In genomic region chr22:30211124-30211820, GRCh38 we compare ENCODE assay signal across 19 cellular contexts. TPM values are rescaled to one million over a fixed set of nuclear protein-coding genes. Genes with fewer than 3 reads are reported as not detected.
DNase-seq lines count a peak whose midpoint lies in the region; ATAC-seq and TF ChIP-seq lines count a peak whose summit lies in the region.
"Had no signal": no experiment of that assay in that cellular context is flagged by ENCODE, and none has a peak within 500 bp of the region (broad histone marks: within the 10 kb centered on the region; RNA-seq: fewer than 3 reads in every experiment).

No MANE protein-coding gene starts in this region.

- H3K4me1 Mint-ChIP-seq in activated CD4-positive, alpha-beta T cell treated with anti-CD3 and anti-CD28 coated beads, Interleukin-2, amount 10 ng/mL, durations not matched to agents 24 days and 14 days: peaks cover 49% of the 10 kb centered on the region

- H3K27ac Mint-ChIP-seq in activated CD4-positive, alpha-beta T cell treated with anti-CD3 and anti-CD28 coated beads, Interleukin-2, amount 10 ng/mL, durations not matched to agents 24 days and 14 days: peak overlapping the region; percentile 4
- H3K27ac Mint-ChIP-seq: naive thymus-derived CD4-positive, alpha-beta T cell had no signal

- H4K8ac ChIP-seq in mesenchymal stem cell (ENCODE audit: low read length): peak overlapping the region; percentile 76

- TF ChIP-seq CTCF in RWPE2 (IDR thresholded peaks at IDR 0.05; ENCODE audit: poor library complexity, severe bottlenecking): no peak
- TF ChIP-seq CTCF in stomach (IDR thresholded peaks at IDR 0.05): no peak
- TF ChIP-seq CTCF in MM.1S (IDR thresholded peaks at IDR 0.05; ENCODE audit: low read length): no peak

- no peaks in the 10 kb centered on the region for H4K20me1 ChIP-seq in MM.1S (ENCODE audit: insufficient read depth, low read length)

- no peak overlapping the region for H3K23ac ChIP-seq in mesenchymal stem cell (ENCODE audit: low read length in 2 of 2)

- intact Hi-C loops in activated CD4-positive, alpha-beta T cell treated with anti-CD3 and anti-CD28 coated beads, Interleukin-2, amount 10 ng/mL, durations not matched to agents 24 days and 14 days (cut with micrococcal nuclease): no loop called here
- intact Hi-C loops in stomach (cut with DNase I; ENCODE audit: low total_unique reads): no loop called here
- intact Hi-C loops in sciatic nerve (cut with DNase I): no loop called here

- H2BK120ac ChIP-seq in mesenchymal stem cell (ENCODE audit: low read depth, low read length): no peak overlapping the region

- ATAC-seq in RWPE2 (ENCODE audit: low read depth): no peak
- ATAC-seq in sciatic nerve: no peak
- ATAC-seq: activated CD4-positive, CD25-positive, alpha-beta regulatory T cell treated with anti-CD3 and anti-CD28 coated beads, Interleukin-2, amount 50 U/mL, for 24 hours; naive thymus-derived CD4-positive, alpha-beta T cell had no signal

- peak overlapping the region; percentile 99 for H2AK5ac ChIP-seq in mesenchymal stem cell (ENCODE audit: low read length, severe bottlenecking)

- no peaks in the 10 kb centered on the region for H3K79me2 ChIP-seq in MM.1S (ENCODE audit: low read length)

- H3K4me1 ChIP-seq in RWPE2 (ENCODE audit: insufficient read depth, poor library complexity, severe bottlenecking) (peaks cover 46% of the 10 kb centered on the region), mesenchymal stem cell (ENCODE audit: control insufficient read depth, insufficient read depth, low read depth, low read length) (peaks cover 47% of the 10 kb centered on the region), stomach (peaks cover 24 to 75% (median 27%) of the 10 kb centered on the region in 4 donors), MM.1S (ENCODE audit: low read length) (no peaks in the 10 kb centered on the region)

- H3K27ac ChIP-seq in RWPE2 (ENCODE audit: poor library complexity, severe bottlenecking) (peak overlapping the region; percentile 76), mesenchymal stem cell (ENCODE audit: low read length, poor library complexity, severe bottlenecking) (peak overlapping the region; percentile 91), stomach (peak overlapping the region in 4 of 5 donors; percentile 79 to 81 (median 80)), MM.1S (ENCODE audit: low read length) (no peak overlapping the region)

- H2BK15ac ChIP-seq in mesenchymal stem cell (ENCODE audit: low read depth, poor library complexity, severe bottlenecking): peak overlapping the region; percentile 37

- no peaks in the 10 kb centered on the region for H3K36me3 ChIP-seq in RWPE2 (ENCODE audit: low read depth)
- no peaks in the 10 kb centered on the region for H3K36me3 ChIP-seq in mesenchymal stem cell (ENCODE audit: control insufficient read depth in 1 of 2, insufficient read depth in 2 of 2, low read depth in 1 of 2, low read length in 2 of 2)
- no peaks in the 10 kb centered on the region for H3K36me3 ChIP-seq in stomach
- no peaks in the 10 kb centered on the region for H3K36me3 ChIP-seq in MM.1S (replicated peaks; ENCODE audit: insufficient read depth, low read length)
- H3K36me3 ChIP-seq: adrenal gland had no signal

- no peak for TF ChIP-seq POLR2A in stomach (IDR thresholded peaks at IDR 0.05)

- peak overlapping the region; percentile 6 to 92 for H3K18ac ChIP-seq in mesenchymal stem cell (ENCODE audit: low read depth in 1 of 2, low read length in 2 of 2)

- H3K9me3 Mint-ChIP-seq in activated CD4-positive, alpha-beta T cell treated with anti-CD3 and anti-CD28 coated beads, Interleukin-2, amount 10 ng/mL, durations not matched to agents 24 days and 14 days: no peaks in the 10 kb centered on the region
- H3K9me3 Mint-ChIP-seq: activated T-helper 2 cell treated with anti-CD3 and anti-CD28 coated beads, Interferon-gamma antibody, Interleukin-2, Interleukin-4, amounts not matched to agents 10 μg/mL and 5 μg/mL and 100 μg/mL, durations not matched to agents 14 hours and 24 hours and 36 hours had no signal

- H3K79me1 ChIP-seq in mesenchymal stem cell (replicated peaks; ENCODE audit: low read length, poor library complexity, severe bottlenecking): no peaks in the 10 kb centered on the region

- H3K4me3 ChIP-seq in RWPE2 (ENCODE audit: severe bottlenecking): no peak overlapping the region
- no peak overlapping the region for H3K4me3 ChIP-seq in mesenchymal stem cell (ENCODE audit: insufficient read depth in 1 of 2, low read depth in 1 of 2, low read length in 2 of 2)
- H3K4me3 ChIP-seq in stomach: no peak overlapping the region
- H3K4me3 ChIP-seq in MM.1S (ENCODE audit: low read length): no peak overlapping the region
- H3K4me3 ChIP-seq: adrenal gland, testis had no signal

- no peaks in the 10 kb centered on the region for H3K36me3 Mint-ChIP-seq in activated CD4-positive, alpha-beta T cell treated with anti-CD3 and anti-CD28 coated beads, Interleukin-2, amount 10 ng/mL, durations not matched to agents 24 days and 14 days (ENCODE audit: low read depth)
- H3K36me3 Mint-ChIP-seq: naive thymus-derived CD4-positive, alpha-beta T cell had no signal

- peak overlapping the region in 1 of 2 experiments; percentile 82 for H3K14ac ChIP-seq in mesenchymal stem cell (ENCODE audit: low read length in 2 of 2)

- H3K27me3 ChIP-seq in RWPE2 (ENCODE audit: insufficient read depth, poor library complexity, severe bottlenecking) (no peaks in the 10 kb centered on the region), mesenchymal stem cell (ENCODE audit: control insufficient read depth in 1 of 2, insufficient read depth in 1 of 2, low read length in 2 of 2) (peaks cover 0 to 11% of the 10 kb centered on the region in 2 experiments), stomach (no peaks in the 10 kb centered on the region), MM.1S (replicated peaks; ENCODE audit: insufficient read depth, low read length) (peaks cover 38% of the 10 kb centered on the region)
- H3K27me3 ChIP-seq: adrenal gland, testis had no signal

- peak overlapping the region; percentile 48 for H2BK5ac ChIP-seq in mesenchymal stem cell (ENCODE audit: low read depth, low read length, poor library complexity, severe bottlenecking)

- no peaks in the 10 kb centered on the region for H3K27me3 Mint-ChIP-seq in activated CD4-positive, alpha-beta T cell treated with anti-CD3 and anti-CD28 coated beads, Interleukin-2, amount 10 ng/mL, durations not matched to agents 24 days and 14 days
- H3K27me3 Mint-ChIP-seq: naive thymus-derived CD4-positive, alpha-beta T cell had no signal

- no peak overlapping the region for H3K4me3 Mint-ChIP-seq in activated CD4-positive, alpha-beta T cell treated with anti-CD3 and anti-CD28 coated beads, Interleukin-2, amount 10 ng/mL, durations not matched to agents 24 days and 14 days
- H3K4me3 Mint-ChIP-seq: naive thymus-derived CD4-positive, alpha-beta T cell had no signal

- TF ChIP-seq EP300 in stomach (IDR thresholded peaks at IDR 0.05): no peak

- no peak for DNase-seq in activated CD4-positive, alpha-beta T cell treated with anti-CD3 and anti-CD28 coated beads, Interleukin-2, amount 10 ng/mL, durations not matched to agents 24 days and 14 days
- DNase-seq in activated CD4-positive, alpha-beta T cell treated with anti-CD3 and anti-CD28 coated beads for 1 hour: no peak
- no peak for DNase-seq in RWPE2 (ENCODE audit: low spot score)
- DNase-seq in mesenchymal stem cell: no peak
- no peak for DNase-seq in stomach
- no peak for DNase-seq in GOT3 (lab: John Stamatoyannopoulos, UW)
- no peak for DNase-seq in sciatic nerve (ENCODE audit: low spot score)
- DNase-seq in MM.1S: no peak
- DNase-seq: adrenal gland; DMS53; effector CD8-positive, alpha-beta T cell; glutamatergic neuron; naive thymus-derived CD4-positive, alpha-beta T cell; NCI-H146; Right ventricle myocardium superior had no signal

- WGBS in mesenchymal stem cell: 95% methylated on average over 15 of the region's 18 CpGs
- 92 to 95% (median 93%) methylated on average over 18 of the region's 18 CpGs for WGBS in stomach, 5 donors

- peak overlapping the region; percentile 12 to 100 for H2BK12ac ChIP-seq in mesenchymal stem cell (ENCODE audit: low read length in 2 of 2)

- H3K4me2 ChIP-seq in mesenchymal stem cell (ENCODE audit: low read length, poor library complexity, severe bottlenecking) (no peak overlapping the region), MM.1S (ENCODE audit: low read depth, low read length) (no peak overlapping the region)

- no peaks in the 10 kb centered on the region for H3K9me2 ChIP-seq in MM.1S (replicated peaks; ENCODE audit: insufficient read depth, low read length)

- H3F3A ChIP-seq in MM.1S (ENCODE audit: insufficient read depth, low read length): no peaks in the 10 kb centered on the region

- peak overlapping the region in 1 of 2 experiments; percentile 62 for H3K4ac ChIP-seq in mesenchymal stem cell (ENCODE audit: low read depth in 1 of 2, low read length in 2 of 2)

- no peak overlapping the region for H2AFZ ChIP-seq in mesenchymal stem cell (ENCODE audit: low read depth, low read length)
- no peak overlapping the region for H2AFZ ChIP-seq in MM.1S (ENCODE audit: low read length)

- H3K9ac ChIP-seq in mesenchymal stem cell (ENCODE audit: low read length) (no peak overlapping the region), MM.1S (ENCODE audit: low read length) (no peak overlapping the region)

- H4K91ac ChIP-seq in mesenchymal stem cell (ENCODE audit: low read length): peak overlapping the region; percentile 67

- no peaks in the 10 kb centered on the region for H3K9me3 ChIP-seq in RWPE2 (ENCODE audit: severe bottlenecking)
- no peaks in the 10 kb centered on the region for H3K9me3 ChIP-seq in mesenchymal stem cell (ENCODE audit: control insufficient read depth, low read length)
- no peaks in the 10 kb centered on the region for H3K9me3 ChIP-seq in stomach
- H3K9me3 ChIP-seq in MM.1S (replicated peaks; ENCODE audit: insufficient read depth, low read length): no peaks in the 10 kb centered on the region
- H3K9me3 ChIP-seq: adrenal gland, testis had no signal

RNA-seq across cellular contexts. Expression of gene LIF, which starts 35.3 kb away (rescaled TPM):
- 509 and 511 TPM in 2 replicates for total RNA-seq in activated CD4-positive, alpha-beta T cell treated with anti-CD3 and anti-CD28 coated beads, Interleukin-2, amount 10 ng/mL, durations not matched to agents 24 days and 14 days
- polyA plus RNA-seq in mesenchymal stem cell (2013, experiment 1 of 2): 10.2 TPM
- polyA plus RNA-seq in mesenchymal stem cell (2013, experiment 2 of 2): 9.7 TPM
- total RNA-seq in stomach: 1 to 10 TPM in 3 of 5 donors, not detected in 2; 2.0 to 2.4 (median 2.3) TPM
- 1 to 10 TPM in 2 of 3 donors, under 1 TPM in 1; 0.35 to 5.0 (median 1.4) TPM for polyA plus RNA-seq in stomach
- 3.2 TPM for total RNA-seq in sciatic nerve
- polyA plus RNA-seq: naive thymus-derived CD4-positive, alpha-beta T cell had no signal

RNA-seq across cellular contexts. Expression of gene OSM, which starts 55.4 kb away (rescaled TPM):
- total RNA-seq in activated CD4-positive, alpha-beta T cell treated with anti-CD3 and anti-CD28 coated beads, Interleukin-2, amount 10 ng/mL, durations not matched to agents 24 days and 14 days: 61.0 and 62.8 TPM in 2 replicates
- not detected for polyA plus RNA-seq in mesenchymal stem cell (2013, experiment 1 of 2)
- polyA plus RNA-seq in mesenchymal stem cell (2013, experiment 2 of 2): not detected
- total RNA-seq in stomach (1 to 10 TPM in 1 of 5 donors, not detected in 4; 1.3 TPM), sciatic nerve (6.4 TPM)
- polyA plus RNA-seq in stomach: 10 to 100 TPM in 1 of 3 donors, 1 to 10 TPM in 1, under 1 TPM in 1; 0.33 to 22.7 (median 1.1) TPM
- total RNA-seq: fibroblast of lung had no signal
- polyA plus RNA-seq: fibroblast of lung had no signal

Comparison
In these comparisons a context has a peak if more than half of its experiments do, and no peak if none do; other contexts are left out.
1. RNA of gene LIF, which starts 35.3 kb away (total RNA-seq): 509 to 511 TPM in activated CD4-positive, alpha-beta T cell treated with anti-CD3 and anti-CD28 coated beads, Interleukin-2, amount 10 ng/mL, durations not matched to agents 24 days and 14 days; 3.2 TPM in sciatic nerve (single experiment) and 2.0 to 2.4 TPM in stomach; every median in the first group is over 100 times any median in the second.